In the genomic region with DNA sequence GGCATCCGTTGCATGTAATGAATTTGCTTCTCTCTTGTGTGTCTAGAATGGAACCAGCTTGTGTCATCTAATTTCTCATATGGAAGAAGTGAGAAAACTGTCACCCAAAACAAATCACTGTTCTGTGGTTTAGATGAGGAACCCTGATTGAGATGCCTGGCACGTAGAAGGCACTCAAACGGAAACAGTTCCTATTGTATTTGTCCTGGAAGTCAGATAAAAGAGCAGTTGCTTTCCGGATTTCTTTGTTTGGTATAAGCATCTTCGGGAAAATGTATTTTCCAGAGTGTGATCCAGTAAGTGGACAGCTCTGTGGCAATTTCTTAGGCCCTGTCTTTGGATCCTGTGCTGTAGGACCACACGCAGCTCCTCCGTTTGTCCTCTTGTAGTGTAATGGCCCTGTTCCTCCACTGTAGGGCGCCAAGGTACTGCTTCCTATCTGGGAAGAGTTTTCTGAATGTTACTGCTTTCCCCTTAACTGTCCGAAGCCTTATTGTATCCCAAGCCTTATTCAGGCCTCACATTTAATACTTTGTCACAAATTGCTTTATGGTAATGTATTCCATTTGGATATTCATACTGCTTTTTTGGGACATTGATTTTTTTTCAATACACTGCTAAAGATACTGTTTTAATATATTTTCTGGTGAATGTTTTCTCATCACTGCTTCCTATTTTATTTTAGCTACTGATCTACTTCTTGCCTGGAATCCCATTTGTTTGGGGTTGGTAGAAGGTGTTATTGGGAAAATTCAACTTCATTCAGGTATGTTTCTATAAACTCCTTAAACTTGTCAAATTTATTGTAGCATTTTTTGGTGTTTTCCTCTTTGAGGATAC, we compare ENCODE assay signal across 1 cellular context.
TF ChIP-seq lines count a peak whose summit lies in the region.

No MANE protein-coding gene starts in this region.

TF ChIP-seq in endothelial cell of umbilical vein, 7 proteins besides CTCF, POLR2A, EP300 and RAD21:
- TF ChIP-seq GATA2 (IDR thresholded peaks at IDR 0.05; ENCODE audit: insufficient read depth, insufficient read length, low read depth, low read length) (peak; percentile 32), MYC (IDR thresholded peaks at IDR 0.05; ENCODE audit: low read depth, low read length) (no peak)
